ENCODE assay signal across 1 cellular context in genomic region chr6:111984516-111985201, GRCh38.
TF ChIP-seq lines count a peak whose summit lies in the region.

No MANE protein-coding gene starts in this region.

TF ChIP-seq in H1, 55 proteins besides CTCF, POLR2A, EP300 and RAD21 (continued from another document):
- no peak for TF ChIP-seq KDM1A (IDR thresholded peaks at IDR 0.05; ENCODE audit: borderline replicate concordance, low read length)
